Comparison of ENCODE assay signal across 34 cellular contexts in genomic region chr12:80943345-80943744, GRCh38. TPM values are rescaled to one million over a fixed set of nuclear protein-coding genes. Genes with fewer than 3 reads are reported as not detected.
"Had no signal": no experiment of that assay in that cellular context is flagged by ENCODE, and none has a peak within 500 bp of the region (broad histone marks: within the 10 kb centered on the region; RNA-seq: fewer than 3 reads in every experiment).

No MANE protein-coding gene starts in this region.

- H3K36me3 ChIP-seq: adrenal gland, colonic mucosa, esophagus muscularis mucosa, gastroesophageal sphincter, heart right ventricle, WERI-Rb-1 had no signal

- H3K27me3 Mint-ChIP-seq: T-helper 17 cell had no signal

- H3K27ac ChIP-seq: adrenal gland, body of pancreas, colonic mucosa, esophagus muscularis mucosa, foreskin keratinocyte, gastroesophageal sphincter, heart right ventricle, WERI-Rb-1 had no signal

- H3K4me1 Mint-ChIP-seq: activated B cell treated with CpG ODN at 0.5 μM for 24 hours; activated CD8-positive, alpha-beta memory T cell treated with anti-CD3 and anti-CD28 coated beads, Interleukin-2, amount 10 ng/mL, durations not matched to agents 7 days and 5 days; activated naive CD4-positive, alpha-beta T cell treated with anti-CD3 and anti-CD28 coated beads, Interleukin-2, amount 50 U/mL, for 24 hours; activated naive CD8-positive, alpha-beta T cell treated with anti-CD3 and anti-CD28 coated beads for 36 hours; activated naive CD8-positive, alpha-beta T cell treated with anti-CD3 and anti-CD28 coated beads, Interleukin-2, amount 50 U/mL, for 24 hours; T-helper 17 cell had no signal

- H3K36me3 Mint-ChIP-seq: activated CD4-positive, alpha-beta memory T cell treated with anti-CD3 and anti-CD28 coated beads for 36 hours; activated CD8-positive, alpha-beta memory T cell treated with anti-CD3 and anti-CD28 coated beads, Interleukin-2, amount 10 ng/mL, durations not matched to agents 7 days and 5 days; activated naive CD4-positive, alpha-beta T cell treated with anti-CD3 and anti-CD28 coated beads, Interleukin-2, amount 50 U/mL, for 24 hours; activated naive CD8-positive, alpha-beta T cell treated with anti-CD3 and anti-CD28 coated beads for 36 hours had no signal

- ATAC-seq: activated CD4-positive, CD25-positive, alpha-beta regulatory T cell treated with anti-CD3 and anti-CD28 coated beads, Interleukin-2, amount 50 U/mL, for 24 hours; activated CD8-positive, alpha-beta memory T cell treated with anti-CD3 and anti-CD28 coated beads, Interleukin-2, amount 10 ng/mL, durations not matched to agents 7 days and 5 days; activated CD8-positive, alpha-beta T cell treated with anti-CD3 and anti-CD28 coated beads, Interleukin-2, amount 10 ng/mL, durations not matched to agents 7 days and 5 days; activated naive CD8-positive, alpha-beta T cell treated with anti-CD3 and anti-CD28 coated beads, Interleukin-2, amount 50 U/mL, for 24 hours; body of pancreas; foreskin keratinocyte; gastroesophageal sphincter; heart right ventricle; T-helper 17 cell had no signal

- H3K9me3 Mint-ChIP-seq: activated B cell treated with CpG ODN at 0.5 μM for 24 hours; activated naive CD4-positive, alpha-beta T cell treated with anti-CD3 and anti-CD28 coated beads, Interleukin-2, amount 50 U/mL, for 24 hours; activated naive CD8-positive, alpha-beta T cell treated with anti-CD3 and anti-CD28 coated beads for 36 hours; activated T-helper 1 cell treated with anti-CD3 and anti-CD28 coated beads, Interleukin-12 subunit alpha, Interleukin-12 subunit beta, Interleukin-2, Interleukin-4 antibody, amounts not matched to agents 30 ng/mL and 10 ng/mL and 1 ng/mL, durations not matched to agents 14 hours and 24 hours and 36 hours; activated T-helper 2 cell treated with anti-CD3 and anti-CD28 coated beads, Interferon-gamma antibody, Interleukin-2, Interleukin-4, amounts not matched to agents 10 μg/mL and 5 μg/mL and 100 μg/mL, durations not matched to agents 14 hours and 24 hours and 36 hours; endodermal cell; T-helper 2 cell treated with Interferon-gamma antibody and Interleukin-4, amounts not matched to agents 5 μg/mL and 100 μg/mL, for 36 hours had no signal

- H3K4me1 ChIP-seq: adrenal gland, body of pancreas, colonic mucosa, esophagus muscularis mucosa, foreskin keratinocyte, gastroesophageal sphincter had no signal

- H3K9me3 ChIP-seq: adrenal gland, body of pancreas, colonic mucosa, esophagus muscularis mucosa, gastroesophageal sphincter, heart right ventricle had no signal

- H3K27ac Mint-ChIP-seq: activated B cell treated with CpG ODN at 0.5 μM for 24 hours; activated CD4-positive, alpha-beta memory T cell treated with anti-CD3 and anti-CD28 coated beads for 36 hours; activated CD4-positive, alpha-beta T cell treated with anti-CD3 and anti-CD28 coated beads, Interleukin-2, amount 10 ng/mL, durations not matched to agents 24 days and 14 days; activated CD8-positive, alpha-beta memory T cell treated with anti-CD3 and anti-CD28 coated beads, Interleukin-2, amount 10 ng/mL, durations not matched to agents 7 days and 5 days; activated CD8-positive, alpha-beta T cell treated with anti-CD3 and anti-CD28 coated beads, Interleukin-2, amount 10 ng/mL, durations not matched to agents 7 days and 5 days; activated naive CD4-positive, alpha-beta T cell treated with anti-CD3 and anti-CD28 coated beads for 36 hours; activated naive CD4-positive, alpha-beta T cell treated with anti-CD3 and anti-CD28 coated beads, Interleukin-2, amount 50 U/mL, for 24 hours; activated naive CD8-positive, alpha-beta T cell treated with anti-CD3 and anti-CD28 coated beads for 36 hours; activated naive CD8-positive, alpha-beta T cell treated with anti-CD3 and anti-CD28 coated beads, Interleukin-2, amount 50 U/mL, for 24 hours; activated T-helper 1 cell treated with anti-CD3 and anti-CD28 coated beads, Interleukin-12 subunit alpha, Interleukin-12 subunit beta, Interleukin-2, Interleukin-4 antibody, amounts not matched to agents 30 ng/mL and 10 ng/mL and 1 ng/mL, durations not matched to agents 14 hours and 24 hours and 36 hours; activated T-helper 2 cell treated with anti-CD3 and anti-CD28 coated beads, Interferon-gamma antibody, Interleukin-2, Interleukin-4, amounts not matched to agents 10 μg/mL and 5 μg/mL and 100 μg/mL, durations not matched to agents 14 hours and 24 hours and 36 hours; endodermal cell; T-helper 17 cell; T-helper 2 cell treated with Interferon-gamma antibody and Interleukin-4, amounts not matched to agents 5 μg/mL and 100 μg/mL, for 36 hours had no signal

- DNase-seq: activated B cell treated with CpG ODN at 0.5 μM for 24 hours; activated CD4-positive, alpha-beta memory T cell treated with anti-CD3 and anti-CD28 coated beads for 36 hours; activated CD4-positive, alpha-beta T cell treated with anti-CD3 and anti-CD28 coated beads, Interleukin-2, amount 10 ng/mL, durations not matched to agents 24 days and 14 days; activated CD8-positive, alpha-beta memory T cell treated with anti-CD3 and anti-CD28 coated beads, Interleukin-2, amount 10 ng/mL, durations not matched to agents 7 days and 5 days; activated CD8-positive, alpha-beta memory T cell treated with anti-CD3 and anti-CD28 coated beads, Interleukin-2, amount 50 U/mL, for 4 hours; activated CD8-positive, alpha-beta T cell treated with anti-CD3 and anti-CD28 coated beads, Interleukin-2, amount 10 ng/mL, durations not matched to agents 7 days and 5 days; activated effector memory CD4-positive, alpha-beta T cell treated with anti-CD3 and anti-CD28 coated beads, Interleukin-2, amount 50 U/mL, for 16 hours; activated naive CD4-positive, alpha-beta T cell treated with anti-CD3 and anti-CD28 coated beads for 36 hours; activated naive CD8-positive, alpha-beta T cell treated with anti-CD3 and anti-CD28 coated beads for 36 hours; activated naive CD8-positive, alpha-beta T cell treated with anti-CD3 and anti-CD28 coated beads, Interleukin-2, amount 50 U/mL, for 24 hours; activated T-cell treated with anti-CD3 and anti-CD28 coated beads, Interleukin-2, amount 50 U/mL, for 1 hour; activated T-cell treated with anti-CD3 and anti-CD28 coated beads, Interleukin-2, amount 50 U/mL, for 48 hours; adrenal gland; amygdala; aorta; body of pancreas; caudate nucleus; colonic mucosa; effector memory CD4-positive, alpha-beta T cell; endodermal cell; foreskin keratinocyte; heart right ventricle; T-helper 1 cell; T-helper 17 cell; T1000; WERI-Rb-1 had no signal

- H3K27me3 ChIP-seq: adrenal gland, body of pancreas, colonic mucosa, esophagus muscularis mucosa, gastroesophageal sphincter, heart right ventricle had no signal

- H3K4me3 ChIP-seq: adrenal gland, body of pancreas, colonic mucosa, esophagus muscularis mucosa, gastroesophageal sphincter, heart right ventricle had no signal

- H3K4me3 Mint-ChIP-seq: activated B cell treated with CpG ODN at 0.5 μM for 24 hours; activated CD4-positive, alpha-beta memory T cell treated with anti-CD3 and anti-CD28 coated beads for 36 hours; activated CD4-positive, alpha-beta T cell treated with anti-CD3 and anti-CD28 coated beads, Interleukin-2, amount 10 ng/mL, durations not matched to agents 24 days and 14 days; activated CD8-positive, alpha-beta memory T cell treated with anti-CD3 and anti-CD28 coated beads, Interleukin-2, amount 10 ng/mL, durations not matched to agents 7 days and 5 days; activated CD8-positive, alpha-beta T cell treated with anti-CD3 and anti-CD28 coated beads, Interleukin-2, amount 10 ng/mL, durations not matched to agents 7 days and 5 days; activated naive CD4-positive, alpha-beta T cell treated with anti-CD3 and anti-CD28 coated beads for 36 hours; activated naive CD4-positive, alpha-beta T cell treated with anti-CD3 and anti-CD28 coated beads, Interleukin-2, amount 50 U/mL, for 24 hours; activated naive CD8-positive, alpha-beta T cell treated with anti-CD3 and anti-CD28 coated beads for 36 hours; activated naive CD8-positive, alpha-beta T cell treated with anti-CD3 and anti-CD28 coated beads, Interleukin-2, amount 50 U/mL, for 24 hours; activated T-helper 1 cell treated with anti-CD3 and anti-CD28 coated beads, Interleukin-12 subunit alpha, Interleukin-12 subunit beta, Interleukin-2, Interleukin-4 antibody, amounts not matched to agents 30 ng/mL and 10 ng/mL and 1 ng/mL, durations not matched to agents 14 hours and 24 hours and 36 hours; endodermal cell; T-helper 17 cell; T-helper 2 cell treated with Interferon-gamma antibody and Interleukin-4, amounts not matched to agents 5 μg/mL and 100 μg/mL, for 36 hours had no signal

RNA-seq across cellular contexts. Expression of gene LIN7A, which starts 5.6 kb away (rescaled TPM):
- total RNA-seq: activated B cell treated with CpG ODN at 0.5 μM for 24 hours; activated CD4-positive, alpha-beta memory T cell treated with anti-CD3 and anti-CD28 coated beads for 36 hours; activated CD8-positive, alpha-beta memory T cell treated with anti-CD3 and anti-CD28 coated beads for 36 hours; activated CD8-positive, alpha-beta T cell treated with anti-CD3 and anti-CD28 coated beads, Interleukin-2, amount 10 ng/mL, durations not matched to agents 7 days and 5 days; activated naive CD4-positive, alpha-beta T cell treated with anti-CD3 and anti-CD28 coated beads for 36 hours; activated naive CD8-positive, alpha-beta T cell treated with anti-CD3 and anti-CD28 coated beads for 36 hours; foreskin keratinocyte had no signal
- polyA plus RNA-seq: foreskin keratinocyte had no signal
